8 cellular contexts compared by ENCODE assay signal in genomic region chrX:152821145-152821765, GRCh38. TPM values are rescaled to one million over a fixed set of nuclear protein-coding genes. Genes with fewer than 3 reads are reported as not detected.
DNase-seq lines count a peak whose midpoint lies in the region; ATAC-seq and TF ChIP-seq lines count a peak whose summit lies in the region.

No MANE protein-coding gene starts in this region.

- TF ChIP-seq CTCF in AG04449 (IDR thresholded peaks at IDR 0.05; ENCODE audit: insufficient read depth, low read length, missing control alignments) = peak; percentile 50
- peak; percentile 58 for TF ChIP-seq CTCF in GM12864 (IDR thresholded peaks at IDR 0.05; ENCODE audit: low read depth, low read length, missing control alignments)
- TF ChIP-seq CTCF in mesothelial cell of epicardium (IDR thresholded peaks at IDR 0.05; ENCODE audit: unreplicated experiment) = peak; percentile 53
- no peak for TF ChIP-seq CTCF in natural killer cell (IDR thresholded peaks at IDR 0.05)

- H3K9me3 Mint-ChIP-seq in mesothelial cell of epicardium (peaks cover 12% of the 10 kb centered on the region), natural killer cell (no peaks in the 10 kb centered on the region)
- H3K9me3 Mint-ChIP-seq in activated T-helper 17 cell treated with anti-CD3 and anti-CD28 coated beads, Interleukin-2, amount 50 U/mL, for 72 hours = no peaks in the 10 kb centered on the region

- H3K4me1 Mint-ChIP-seq in mesothelial cell of epicardium (peaks cover 5% of the 10 kb centered on the region), natural killer cell (no peaks in the 10 kb centered on the region)
- H3K4me1 Mint-ChIP-seq in activated T-helper 17 cell treated with anti-CD3 and anti-CD28 coated beads, Interleukin-2, amount 50 U/mL, for 72 hours = no peaks in the 10 kb centered on the region

- H3K27me3 Mint-ChIP-seq in mesothelial cell of epicardium (ENCODE audit: low read depth) = peaks cover 10% of the 10 kb centered on the region
- H3K27me3 Mint-ChIP-seq in activated T-helper 17 cell treated with anti-CD3 and anti-CD28 coated beads, Interleukin-2, amount 50 U/mL, for 72 hours = peaks cover 10% of the 10 kb centered on the region
- peaks cover 4 to 13% of the 10 kb centered on the region in 2 donors for H3K27me3 Mint-ChIP-seq in natural killer cell (ENCODE audit: low read depth in 2 of 2)

- CTCF ChIA-PET in AG04449 (lab: Yijun Ruan, JAX) = interaction anchor here (0.7 to 5.3 kb wide), 8 partner anchors 9 to 1073 kb away, joined by 3 to 30 read pairs (median 6); partner anchors contain the start of genes CETN2 and NSDHL

- intact Hi-C loops in sciatic nerve (cut with DNase I) = loop anchor here (10.0 kb wide), 1 partner anchor 176 kb away; no protein-coding TSS in a partner anchor
- intact Hi-C loops in natural killer cell (cut with micrococcal nuclease) = no loop called here

- no peak overlapping the region for H3K27ac Mint-ChIP-seq in mesothelial cell of epicardium
- H3K27ac Mint-ChIP-seq in activated T-helper 17 cell treated with anti-CD3 and anti-CD28 coated beads, Interleukin-2, amount 50 U/mL, for 72 hours = no peak overlapping the region
- H3K27ac Mint-ChIP-seq in natural killer cell = no peak overlapping the region

- no peak overlapping the region for H3K4me3 ChIP-seq in AG04449 (ENCODE audit: low read depth, low read length)
- H3K4me3 ChIP-seq in GM12864 (ENCODE audit: low read depth, low read length) = no peak overlapping the region

- H3K36me3 Mint-ChIP-seq in mesothelial cell of epicardium (no peaks in the 10 kb centered on the region), natural killer cell (no peaks in the 10 kb centered on the region)
- H3K36me3 Mint-ChIP-seq in activated T-helper 17 cell treated with anti-CD3 and anti-CD28 coated beads, Interleukin-2, amount 50 U/mL, for 72 hours (ENCODE audit: low read depth) = no peaks in the 10 kb centered on the region

- no peak for ATAC-seq in activated T-helper 17 cell treated with anti-CD3 and anti-CD28 coated beads, Interleukin-2, amount 50 U/mL, for 72 hours (replicated peaks)
- ATAC-seq in sciatic nerve (no peak), natural killer cell (no peak)

- DNase-seq in AG04449 (ENCODE audit: low read depth, low spot score) = no peak
- no peak for DNase-seq in GM12864 (ENCODE audit: low read depth)
- peak; percentile 28 to 53 for DNase-seq in NCI-H2081 (lab: John Stamatoyannopoulos, UW)
- DNase-seq in astrocyte of the hippocampus (ENCODE audit: low read depth, low spot score) = peak; percentile 38
- no peak for DNase-seq in mesothelial cell of epicardium (ENCODE audit: low spot score in 2 of 2, unreplicated experiment in 2 of 2)
- no peak for DNase-seq in sciatic nerve (ENCODE audit: low spot score)
- no peak for DNase-seq in natural killer cell

- H3K4me3 Mint-ChIP-seq in mesothelial cell of epicardium = no peak overlapping the region
- H3K4me3 Mint-ChIP-seq in activated T-helper 17 cell treated with anti-CD3 and anti-CD28 coated beads, Interleukin-2, amount 50 U/mL, for 72 hours = no peak overlapping the region
- no peak overlapping the region for H3K4me3 Mint-ChIP-seq in natural killer cell

- POLR2A ChIA-PET in AG04449 (lab: Yijun Ruan, JAX) = interaction anchor here (0.9 kb wide), 1 partner anchor 10 kb away, joined by 3 read pairs; the partner anchor contains the start of genes CETN2 and NSDHL

RNA-seq across cellular contexts. Expression of gene CETN2, which starts 9.3 kb away (rescaled TPM):
- total RNA-seq in mesothelial cell of epicardium (31.1 to 35.4 TPM (median 34.9 TPM) in 3 replicates), sciatic nerve (25.0 TPM), natural killer cell (10 to 100 TPM in 1 of 3 donors, 1 to 10 TPM in 2; 8.3 to 11.0 (median 9.8) TPM)
- 1 to 10 TPM; 5.2 to 7.0 TPM for total RNA-seq in activated T-helper 17 cell treated with anti-CD3 and anti-CD28 coated beads, Interleukin-2, amount 50 U/mL, for 72 hours

RNA-seq across cellular contexts. Expression of gene NSDHL, which starts 9.6 kb away (rescaled TPM):
- total RNA-seq in mesothelial cell of epicardium = 21.0 to 21.4 TPM (median 21.1 TPM) in 3 replicates
- 10 to 100 TPM; 12.2 to 20.2 TPM for total RNA-seq in activated T-helper 17 cell treated with anti-CD3 and anti-CD28 coated beads, Interleukin-2, amount 50 U/mL, for 72 hours
- 18.0 TPM for total RNA-seq in sciatic nerve
- 1 to 10 TPM; 4.9 to 8.2 (median 7.9) TPM for total RNA-seq in natural killer cell

RNA-seq across cellular contexts. Expression of gene MAGEA6, which starts 51.8 kb away (rescaled TPM):
- total RNA-seq in mesothelial cell of epicardium (not detected in 3 replicates), sciatic nerve (not detected), natural killer cell (not detected)
- total RNA-seq in activated T-helper 17 cell treated with anti-CD3 and anti-CD28 coated beads, Interleukin-2, amount 50 U/mL, for 72 hours = not detected

Comparison
In these comparisons a context has a peak if more than half of its experiments do, and no peak if none do; other contexts are left out.
1. DNase-seq: peak in NCI-H2081 (2 of 2) and astrocyte of the hippocampus (single experiment); none in AG04449 (single experiment), GM12864 (single experiment), mesothelial cell of epicardium (0 of 2), sciatic nerve (single experiment) and natural killer cell (single experiment).